In genomic region chr20:58695084-58695722, GRCh38 we compare ENCODE assay signal across 27 cellular contexts. TPM values are rescaled to one million over a fixed set of nuclear protein-coding genes. Genes with fewer than 3 reads are reported as not detected.
A peak's percentile ranks its signal among the peaks of the same experiment; 100 is the strongest.
DNase-seq lines count a peak whose midpoint lies in the region; ATAC-seq, FAIRE-seq and TF ChIP-seq lines count a peak whose summit lies in the region.
"Had no signal": no experiment of that assay in that cellular context is flagged by ENCODE, and none has a peak within 500 bp of the region (broad histone marks: within the 10 kb centered on the region; RNA-seq: fewer than 3 reads in every experiment).

No MANE protein-coding gene starts in this region.

- FAIRE-seq in astrocyte (lab: Jason Lieb, UNC): peak; percentile 80
- FAIRE-seq: RCC 7860 had no signal

- no peak overlapping the region for H3K9ac ChIP-seq in astrocyte (ENCODE audit: low read length)
- no peak overlapping the region for H3K9ac ChIP-seq in neural progenitor cell

- intact Hi-C loops in activated CD8-positive, alpha-beta T cell treated with anti-CD3 and anti-CD28 coated beads for 36 hours (cut with micrococcal nuclease): no loop called here

- H4K20me1 ChIP-seq in astrocyte (ENCODE audit: insufficient read depth, low read length) (peaks cover 9% of the 10 kb centered on the region), neural progenitor cell (ENCODE audit: low read depth) (no peaks in the 10 kb centered on the region)

- H3F3A ChIP-seq in neural progenitor cell (ENCODE audit: low read depth): peaks cover 18% of the 10 kb centered on the region

- CTCF ChIA-PET in HEK293 (lab: Yijun Ruan, JAX): no interaction called here
- CTCF ChIA-PET in activated CD8-positive, alpha-beta T cell treated with anti-CD3 and anti-CD28 coated beads for 36 hours (lab: Charles Lee): no interaction called here

- no peak for TF ChIP-seq CTCF in HEK293 (tag by site-specific recombination; IDR thresholded peaks at IDR 0.05)
- TF ChIP-seq CTCF in astrocyte (IDR thresholded peaks at IDR 0.05; ENCODE audit: insufficient read depth, low read depth, low read length): no peak
- no peak for TF ChIP-seq CTCF in neural progenitor cell (IDR thresholded peaks at IDR 0.05)
- TF ChIP-seq CTCF in activated CD8-positive, alpha-beta T cell treated with anti-CD3 and anti-CD28 coated beads for 36 hours (IDR thresholded peaks at IDR 0.05): no peak

- H2AFZ ChIP-seq in astrocyte (ENCODE audit: low read depth, low read length): no peak overlapping the region
- H2AFZ ChIP-seq in neural progenitor cell (replicated peaks): no peak overlapping the region

- peaks cover 20% of the 10 kb centered on the region for H3K79me2 ChIP-seq in astrocyte (ENCODE audit: insufficient read depth, low read length)
- H3K79me2 ChIP-seq in neural progenitor cell (ENCODE audit: low read depth): no peaks in the 10 kb centered on the region

- H3K4me1 Mint-ChIP-seq in astrocyte (ENCODE audit: low read depth, unreplicated experiment) (peaks cover 6% of the 10 kb centered on the region), neural progenitor cell (peaks cover 6% of the 10 kb centered on the region)
- peaks cover 15% of the 10 kb centered on the region for H3K4me1 Mint-ChIP-seq in activated CD8-positive, alpha-beta T cell treated with anti-CD3 and anti-CD28 coated beads for 36 hours (ENCODE audit: low read depth)

- H3K27me3 Mint-ChIP-seq in astrocyte (ENCODE audit: low read depth, unreplicated experiment) (peaks cover 4% of the 10 kb centered on the region), neural progenitor cell (ENCODE audit: insufficient read depth, low read depth) (peaks cover 7% of the 10 kb centered on the region)
- no peaks in the 10 kb centered on the region for H3K27me3 Mint-ChIP-seq in activated CD8-positive, alpha-beta T cell treated with anti-CD3 and anti-CD28 coated beads for 36 hours
- H3K27me3 Mint-ChIP-seq: B cell, T-helper 17 cell had no signal

- H3K4me1 ChIP-seq in HEK293 (ENCODE audit: control insufficient read depth, insufficient read depth, low read length): no peaks in the 10 kb centered on the region
- H3K4me1 ChIP-seq in astrocyte (ENCODE audit: insufficient read depth, low read length): peaks cover 15% of the 10 kb centered on the region
- peaks cover 6% of the 10 kb centered on the region for H3K4me1 ChIP-seq in neural progenitor cell

- POLR2A ChIA-PET in HEK293 (lab: Yijun Ruan, JAX): no interaction called here
- POLR2A ChIA-PET in activated CD8-positive, alpha-beta T cell treated with anti-CD3 and anti-CD28 coated beads for 36 hours (lab: Charles Lee): interaction anchor here (0.5 kb wide), 1 partner anchor 1971 kb away, joined by 3 read pairs; no protein-coding TSS in a partner anchor

- H3K9me3 Mint-ChIP-seq in astrocyte (ENCODE audit: unreplicated experiment) (no peaks in the 10 kb centered on the region), neural progenitor cell (no peaks in the 10 kb centered on the region)
- no peaks in the 10 kb centered on the region for H3K9me3 Mint-ChIP-seq in activated CD8-positive, alpha-beta T cell treated with anti-CD3 and anti-CD28 coated beads for 36 hours

- no peak overlapping the region for H3K4me3 Mint-ChIP-seq in astrocyte (ENCODE audit: unreplicated experiment)
- no peak overlapping the region for H3K4me3 Mint-ChIP-seq in neural progenitor cell
- H3K4me3 Mint-ChIP-seq in activated CD8-positive, alpha-beta T cell treated with anti-CD3 and anti-CD28 coated beads for 36 hours: no peak overlapping the region
- H3K4me3 Mint-ChIP-seq: B cell, T-helper 17 cell had no signal

- H3K36me3 ChIP-seq in HEK293 (ENCODE audit: control insufficient read depth in 2 of 2, insufficient read depth in 1 of 2, low read length in 2 of 2): peaks cover 0 to 42% of the 10 kb centered on the region in 2 experiments; a peak in 2 of 3 replicates
- peaks cover 2% of the 10 kb centered on the region for H3K36me3 ChIP-seq in astrocyte (ENCODE audit: insufficient read depth, low read length)
- no peaks in the 10 kb centered on the region for H3K36me3 ChIP-seq in neural progenitor cell

- H3K4me2 ChIP-seq in astrocyte (ENCODE audit: low read length): peak overlapping the region; percentile 53
- H3K4me2 ChIP-seq in neural progenitor cell: no peak overlapping the region

- no peaks in the 10 kb centered on the region for H3K27me3 ChIP-seq in astrocyte (ENCODE audit: insufficient read depth, low read length)
- no peaks in the 10 kb centered on the region for H3K27me3 ChIP-seq in neural progenitor cell
- H3K27me3 ChIP-seq: adrenal gland, breast epithelium, thyroid gland had no signal

- DNase-seq in NCI-H82 (lab: John Stamatoyannopoulos, UW) (peak; percentile 38), NCI-H82 treated with DMSO at 0.1 percent for 48 hours (lab: John Stamatoyannopoulos, UW; ENCODE audit: unreplicated experiment) (no peak), astrocyte (ENCODE audit: low read depth) (no peak), neural progenitor cell (ENCODE audit: low spot score) (peak; percentile 43), DMS79 (lab: John Stamatoyannopoulos, UW) (no peak), GM19238 (ENCODE audit: insufficient read length, low spot score) (no peak)
- DNase-seq in activated CD8-positive, alpha-beta T cell treated with anti-CD3 and anti-CD28 coated beads for 36 hours: no peak
- DNase-seq: 8988T; activated CD8-positive, alpha-beta memory T cell treated with anti-CD3 and anti-CD28 coated beads, Interleukin-2, amount 50 U/mL, for 48 hours; activated gamma-delta T cell; cortex of kidney; Kasumi-1; kidney glomerular epithelial cell; NCI-H1092; NCI-H1930; retina; stimulated activated CD4-positive, alpha-beta T cell treated with anti-CD3 and anti-CD28 coated beads, Interleukin-2, amount 100 ng/mL, for 48 hours; stimulated activated naive CD4-positive, alpha-beta T cell treated with Interleukin-2 at 50 U/mL for 16 hours; T-helper 17 cell; thyroid gland had no signal

- no peak overlapping the region for H3K27ac Mint-ChIP-seq in astrocyte (ENCODE audit: unreplicated experiment)
- no peak overlapping the region for H3K27ac Mint-ChIP-seq in neural progenitor cell
- H3K27ac Mint-ChIP-seq in activated CD8-positive, alpha-beta T cell treated with anti-CD3 and anti-CD28 coated beads for 36 hours: no peak overlapping the region
- H3K27ac Mint-ChIP-seq: B cell, T-helper 17 cell had no signal

- no peak overlapping the region for H3K4me3 ChIP-seq in HEK293 (ENCODE audit: low read depth, low read length)
- H3K4me3 ChIP-seq in astrocyte (ENCODE audit: insufficient read depth, low read depth, low read length): no peak overlapping the region
- no peak overlapping the region for H3K4me3 ChIP-seq in neural progenitor cell
- H3K4me3 ChIP-seq: adrenal gland, HAP-1, SK-N-MC, thyroid gland had no signal

- peaks cover 10% of the 10 kb centered on the region for H3K36me3 Mint-ChIP-seq in astrocyte (ENCODE audit: low read depth, unreplicated experiment)
- peaks cover 6% of the 10 kb centered on the region for H3K36me3 Mint-ChIP-seq in neural progenitor cell
- peaks cover 4% of the 10 kb centered on the region for H3K36me3 Mint-ChIP-seq in activated CD8-positive, alpha-beta T cell treated with anti-CD3 and anti-CD28 coated beads for 36 hours (ENCODE audit: low read depth)

- ATAC-seq in activated CD8-positive, alpha-beta T cell treated with anti-CD3 and anti-CD28 coated beads for 36 hours: no peak
- ATAC-seq: T-helper 17 cell had no signal

- no peaks in the 10 kb centered on the region for H3K9me3 ChIP-seq in HEK293 (ENCODE audit: control insufficient read depth, insufficient read depth, low read depth, low read length)
- H3K9me3 ChIP-seq in astrocyte (ENCODE audit: insufficient read depth, low read depth, low read length): no peaks in the 10 kb centered on the region
- H3K9me3 ChIP-seq in neural progenitor cell (ENCODE audit: low read depth): no peaks in the 10 kb centered on the region
- H3K9me3 ChIP-seq: adrenal gland, breast epithelium, HAP-1, thyroid gland had no signal

- H3K27ac ChIP-seq in HEK293 (ENCODE audit: extremely low read depth, low read depth, low read length): no peak overlapping the region
- no peak overlapping the region for H3K27ac ChIP-seq in astrocyte (ENCODE audit: low read depth, low read length)
- no peak overlapping the region for H3K27ac ChIP-seq in neural progenitor cell
- H3K27ac ChIP-seq: adrenal gland, breast epithelium, SK-N-MC, thyroid gland had no signal

TF ChIP-seq in HEK293, 187 proteins besides CTCF, POLR2A, EP300 and RAD21 (continues in another document):
- TF ChIP-seq GLIS2 (tag by site-specific recombination; IDR thresholded peaks at IDR 0.05): no peak
- TF ChIP-seq ZBTB26 (tag by site-specific recombination; optimal IDR thresholded peaks at IDR 0.05): no peak
- TF ChIP-seq SCRT2 (tag by site-specific recombination; IDR thresholded peaks at IDR 0.05): no peak
- TF ChIP-seq ZNF621 (tag by site-specific recombination; IDR thresholded peaks at IDR 0.05): no peak
- 0 out of 2 replicates have a peak, but pooled peaks have one; percentile 38 for TF ChIP-seq ZNF670 (tag by site-specific recombination; IDR thresholded peaks at IDR 0.05; ENCODE audit: low read depth)
- TF ChIP-seq, protein P1, sequence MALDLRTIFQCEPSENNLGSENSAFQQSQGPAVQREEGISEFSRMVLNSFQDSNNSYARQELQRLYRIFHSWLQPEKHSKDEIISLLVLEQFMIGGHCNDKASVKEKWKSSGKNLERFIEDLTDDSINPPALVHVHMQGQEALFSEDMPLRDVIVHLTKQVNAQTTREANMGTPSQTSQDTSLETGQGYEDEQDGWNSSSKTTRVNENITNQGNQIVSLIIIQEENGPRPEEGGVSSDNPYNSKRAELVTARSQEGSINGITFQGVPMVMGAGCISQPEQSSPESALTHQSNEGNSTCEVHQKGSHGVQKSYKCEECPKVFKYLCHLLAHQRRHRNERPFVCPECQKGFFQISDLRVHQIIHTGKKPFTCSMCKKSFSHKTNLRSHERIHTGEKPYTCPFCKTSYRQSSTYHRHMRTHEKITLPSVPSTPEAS (tag by site-specific recombination; IDR thresholded peaks at IDR 0.05): peak; percentile 94

RNA-seq across cellular contexts. Expression of gene NPEPL1, which starts 2.6 kb away (rescaled TPM):
- total RNA-seq in astrocyte: 25.4 and 27.1 TPM in 2 replicates
- 10.9 and 29.4 TPM in 2 replicates for total RNA-seq in neural progenitor cell (ENCODE audit: low replicate concordance)
- 10 to 100 TPM; 15.4 to 17.1 TPM for total RNA-seq in activated CD8-positive, alpha-beta T cell treated with anti-CD3 and anti-CD28 coated beads for 36 hours

RNA-seq across cellular contexts. Expression of gene STX16, which starts 44.1 kb away (rescaled TPM):
- total RNA-seq in astrocyte: 54.3 and 59.3 TPM in 2 replicates
- 41.2 and 46.6 TPM in 2 replicates for total RNA-seq in neural progenitor cell (ENCODE audit: low replicate concordance)
- total RNA-seq in activated CD8-positive, alpha-beta T cell treated with anti-CD3 and anti-CD28 coated beads for 36 hours: 100 to 1,000 TPM; 108 to 109 TPM

Comparison
In these comparisons a context has a peak if more than half of its experiments do, and no peak if none do; other contexts are left out.
1. DNase-seq: peak in NCI-H82 (single experiment) and neural progenitor cell (single experiment); none in NCI-H82 treated with DMSO at 0.1 percent for 48 hours (single experiment), astrocyte (single experiment), DMS79 (single experiment), GM19238 (single experiment) and activated CD8-positive, alpha-beta T cell treated with anti-CD3 and anti-CD28 coated beads for 36 hours (single experiment).